Comparison of ENCODE assay signal across 2 cellular contexts in the genomic region with DNA sequence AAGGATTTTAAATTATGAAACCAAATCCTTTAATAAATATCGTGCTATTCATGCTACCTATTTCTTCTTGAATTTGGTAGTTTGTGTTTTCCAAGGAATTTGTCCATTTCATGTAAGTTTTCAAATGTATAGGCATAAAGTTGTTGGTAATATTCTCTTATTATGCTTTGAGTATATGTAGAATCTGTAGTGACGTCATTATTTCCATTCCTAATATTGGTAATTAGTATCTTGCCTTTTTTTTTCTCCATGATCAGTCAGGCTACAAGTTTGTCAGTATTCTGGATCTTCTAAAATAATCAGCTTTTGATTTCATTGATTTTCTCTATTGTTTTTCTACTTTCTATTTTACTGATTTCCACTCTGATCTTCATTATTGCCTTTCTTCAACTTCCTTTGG.
A peak's percentile ranks its signal among the peaks of the same experiment; 100 is the strongest.
TF ChIP-seq lines count a peak whose summit lies in the region.

No MANE protein-coding gene starts in this region.

TF ChIP-seq in A549, 52 proteins besides CTCF, POLR2A, EP300 and RAD21 (continued from another document):
- TF ChIP-seq PBX3 (IDR thresholded peaks at IDR 0.05), result no peak

TF ChIP-seq in K562, 482 proteins besides CTCF, POLR2A, EP300 and RAD21 (continued from another document):
- TF ChIP-seq, protein P1, sequence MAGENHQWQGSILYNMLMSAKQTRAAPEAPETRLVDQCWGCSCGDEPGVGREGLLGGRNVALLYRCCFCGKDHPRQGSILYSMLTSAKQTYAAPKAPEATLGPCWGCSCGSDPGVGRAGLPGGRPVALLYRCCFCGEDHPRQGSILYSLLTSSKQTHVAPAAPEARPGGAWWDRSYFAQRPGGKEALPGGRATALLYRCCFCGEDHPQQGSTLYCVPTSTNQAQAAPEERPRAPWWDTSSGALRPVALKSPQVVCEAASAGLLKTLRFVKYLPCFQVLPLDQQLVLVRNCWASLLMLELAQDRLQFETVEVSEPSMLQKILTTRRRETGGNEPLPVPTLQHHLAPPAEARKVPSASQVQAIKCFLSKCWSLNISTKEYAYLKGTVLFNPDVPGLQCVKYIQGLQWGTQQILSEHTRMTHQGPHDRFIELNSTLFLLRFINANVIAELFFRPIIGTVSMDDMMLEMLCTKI (IDR thresholded peaks at IDR 0.05; ENCODE audit: partially characterized antibody), result no peak
- TF ChIP-seq SMAD4 (CRISPR knock-in tag; conservative IDR thresholded peaks at IDR 0.05), result no peak
- no peak for TF ChIP-seq ZKSCAN1 (IDR thresholded peaks at IDR 0.05; ENCODE audit: low read depth, low read length)
- TF ChIP-seq ZFPM2 (CRISPR knock-in tag; IDR thresholded peaks at IDR 0.05), result no peak
- TF ChIP-seq ATF7 (IDR thresholded peaks at IDR 0.05), result peak; percentile 17; the same call in 1 of the 2 replicates
TF ChIP-seq in K562: peak in this region for 2.
